ENCODE assay signal across 8 cellular contexts in genomic region chr5:41903892-41904799, GRCh38. TPM values are rescaled to one million over a fixed set of nuclear protein-coding genes. Genes with fewer than 3 reads are reported as not detected.
DNase-seq lines count a peak whose midpoint lies in the region; ATAC-seq, FAIRE-seq and TF ChIP-seq lines count a peak whose summit lies in the region.

A gene with protein sequence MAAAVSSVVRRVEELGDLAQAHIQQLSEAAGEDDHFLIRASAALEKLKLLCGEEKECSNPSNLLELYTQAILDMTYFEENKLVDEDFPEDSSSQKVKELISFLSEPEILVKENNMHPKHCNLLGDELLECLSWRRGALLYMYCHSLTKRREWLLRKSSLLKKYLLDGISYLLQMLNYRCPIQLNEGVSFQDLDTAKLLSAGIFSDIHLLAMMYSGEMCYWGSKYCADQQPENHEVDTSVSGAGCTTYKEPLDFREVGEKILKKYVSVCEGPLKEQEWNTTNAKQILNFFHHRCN (plus strand): TSS chr5:41904344. CDS start chr5:41904368, 24 bp downstream.

- H3K4me3 ChIP-seq in AG04449 (ENCODE audit: low read depth, low read length) (peak within 1 kb of the TSS; percentile 93), WI38 (ENCODE audit: low read depth, low read length) (peak within 1 kb of the TSS; percentile 92), bronchial epithelial cell (ENCODE audit: low read depth, low read length) (peak within 1 kb of the TSS; percentile 77), iPS-20b (ENCODE audit: low read length) (peak within 1 kb of the TSS; percentile 99), skin epidermis (peak within 1 kb of the TSS; percentile 53 to 93 (median 72))

- FAIRE-seq in bronchial epithelial cell (lab: Jason Lieb, UNC) = peak; percentile 94

- POLR2A ChIA-PET in AG04449 (lab: Yijun Ruan, JAX) = interaction anchor here (0.6 to 1.9 kb wide), 8 partner anchors 21 to 1430 kb away, joined by 3 to 15 read pairs (median 3); partner anchors contain the start of gene FBXO4

- peak within 1 kb of the TSS; percentile 99 for H3K9ac ChIP-seq in iPS-20b (ENCODE audit: low read depth, low read length)

- peak within 1 kb of the TSS; percentile 63 for H3K27ac ChIP-seq in iPS-20b (ENCODE audit: low read length)
- peak within 1 kb of the TSS; percentile 72 to 97 (median 89) for H3K27ac ChIP-seq in skin epidermis

- CTCF ChIA-PET in AG04449 (lab: Yijun Ruan, JAX) = interaction anchor here (1.0 kb wide), 1 partner anchor 19 kb away, joined by 3 read pairs; no protein-coding TSS in a partner anchor

- H3K36me3 ChIP-seq in bronchial epithelial cell (ENCODE audit: control insufficient read depth, insufficient read depth, low read length) (peaks cover 2% of the 10 kb centered on the region), iPS-20b (ENCODE audit: insufficient read depth, low read depth, low read length) (peaks cover 24% of the 10 kb centered on the region)

- TF ChIP-seq CTCF in AG04449 (IDR thresholded peaks at IDR 0.05; ENCODE audit: insufficient read depth, low read length, missing control alignments) = no peak
- no peak for TF ChIP-seq CTCF in WI38 (IDR thresholded peaks at IDR 0.05; ENCODE audit: low read depth, low read length)
- no peak for TF ChIP-seq CTCF in bronchial epithelial cell (IDR thresholded peaks at IDR 0.05; ENCODE audit: insufficient read depth, low read length, severe bottlenecking)

- no peaks in the 10 kb centered on the region for H3K9me3 ChIP-seq in iPS-20b (ENCODE audit: insufficient read depth, low read depth, low read length)

- ATAC-seq in GM18907 (IDR thresholded peaks at IDR 0.05; ENCODE audit: unreplicated experiment) (peak; percentile 100), HG03159 (IDR thresholded peaks at IDR 0.05; ENCODE audit: unreplicated experiment) (peak; percentile 99)

- H3K27me3 ChIP-seq in bronchial epithelial cell (ENCODE audit: control insufficient read depth, insufficient read depth, low read length) = no peaks in the 10 kb centered on the region
- no peaks in the 10 kb centered on the region for H3K27me3 ChIP-seq in iPS-20b (ENCODE audit: insufficient read depth, low read length)

- DNase-seq in AG04449 (ENCODE audit: low read depth, low spot score) (peak; percentile 99), NCI-H2227 treated with DMSO at 0.1 percent for 48 hours (lab: John Stamatoyannopoulos, UW) (peak; percentile 100), bronchial epithelial cell (ENCODE audit: low read depth) (peak; percentile 98)

- peaks cover 6% of the 10 kb centered on the region; the same call in 1 of the 2 replicates for H3K4me1 ChIP-seq in iPS-20b (ENCODE audit: insufficient read depth, low read length)

RNA-seq across cellular contexts. Expression of the gene that starts here (rescaled TPM):
- 14.8 and 15.8 TPM in 2 replicates for total RNA-seq in bronchial epithelial cell

Comparison
In these comparisons a context has a peak if more than half of its experiments do, and no peak if none do; other contexts are left out.
1. Peak in every context shown above with its lines: DNase-seq, ATAC-seq, H3K4me3 ChIP-seq and H3K27ac ChIP-seq.